ENCODE assay signal across 9 cellular contexts in the genomic region with DNA sequence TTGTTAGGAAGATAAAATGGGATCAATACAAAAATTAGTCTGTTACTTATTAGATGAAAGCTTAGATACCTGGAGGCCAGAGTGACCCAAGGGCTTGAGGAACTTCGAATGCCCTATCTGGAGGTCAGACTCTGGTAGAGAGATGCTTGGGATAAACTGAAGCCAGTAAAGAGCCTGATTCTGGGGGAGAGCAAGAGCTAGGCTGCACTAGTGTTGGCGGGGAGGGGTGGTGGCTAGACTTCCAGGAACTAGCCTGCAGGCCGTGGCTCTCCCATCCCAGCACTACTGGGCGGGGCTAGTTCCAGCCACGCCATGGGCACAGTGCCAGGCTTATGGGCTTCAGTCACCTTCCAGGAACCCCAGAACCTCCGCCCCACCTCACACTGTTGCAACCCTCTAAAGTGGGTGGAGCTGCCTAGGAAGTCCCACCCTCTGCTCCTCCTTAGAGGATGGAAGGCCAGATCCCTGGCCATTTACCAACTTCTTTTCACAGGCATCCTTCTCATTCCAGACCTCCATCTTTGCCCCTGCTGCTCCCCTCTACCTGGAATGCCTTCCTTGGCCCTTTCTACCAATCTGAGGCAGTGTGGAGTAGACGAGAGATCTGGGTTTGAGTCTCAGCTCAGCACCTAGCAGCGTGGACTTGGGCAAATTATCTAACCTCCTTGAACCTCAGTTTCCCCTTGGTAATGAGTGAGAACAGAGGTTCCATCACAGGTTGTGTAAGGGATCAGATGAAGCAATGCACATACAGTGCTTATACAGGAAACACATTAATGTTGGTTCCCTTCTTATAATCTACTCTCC. TPM values are rescaled to one million over a fixed set of nuclear protein-coding genes. Genes with fewer than 3 reads are reported as not detected.
DNase-seq lines count a peak whose midpoint lies in the region; ATAC-seq, FAIRE-seq and TF ChIP-seq lines count a peak whose summit lies in the region.
"Had no signal": no experiment of that assay in that cellular context is flagged by ENCODE, and none has a peak within 500 bp of the region (broad histone marks: within the 10 kb centered on the region; RNA-seq: fewer than 3 reads in every experiment).

No MANE protein-coding gene starts in this region.

- no peaks in the 10 kb centered on the region for H3K79me1 ChIP-seq in mesenchymal stem cell (replicated peaks; ENCODE audit: low read length, poor library complexity, severe bottlenecking)

- H3K9me3 ChIP-seq in astrocyte (ENCODE audit: insufficient read depth, low read depth, low read length) (no peaks in the 10 kb centered on the region), mesenchymal stem cell (ENCODE audit: control insufficient read depth, low read length) (no peaks in the 10 kb centered on the region)

- no peaks in the 10 kb centered on the region for H3K36me3 Mint-ChIP-seq in astrocyte (ENCODE audit: low read depth, unreplicated experiment)

- peak overlapping the region; percentile 19 for H4K8ac ChIP-seq in mesenchymal stem cell (ENCODE audit: low read length)

- H4K20me1 ChIP-seq in astrocyte (ENCODE audit: insufficient read depth, low read length): no peaks in the 10 kb centered on the region

- no peaks in the 10 kb centered on the region for H3K36me3 ChIP-seq in astrocyte (ENCODE audit: insufficient read depth, low read length)
- no peaks in the 10 kb centered on the region for H3K36me3 ChIP-seq in mesenchymal stem cell (ENCODE audit: control insufficient read depth in 1 of 2, insufficient read depth in 2 of 2, low read depth in 1 of 2, low read length in 2 of 2)

- TF ChIP-seq CTCF in astrocyte (IDR thresholded peaks at IDR 0.05; ENCODE audit: insufficient read depth, low read depth, low read length): no peak

- H3K27ac Mint-ChIP-seq in astrocyte (ENCODE audit: unreplicated experiment): no peak overlapping the region

- H2AK5ac ChIP-seq in mesenchymal stem cell (ENCODE audit: low read length, severe bottlenecking): no peak overlapping the region

- no peak overlapping the region for H3K4me3 Mint-ChIP-seq in astrocyte (ENCODE audit: unreplicated experiment)

- H3K4me1 ChIP-seq in astrocyte (ENCODE audit: insufficient read depth, low read length) (no peaks in the 10 kb centered on the region), mesenchymal stem cell (ENCODE audit: control insufficient read depth, insufficient read depth, low read depth, low read length) (peaks cover 5% of the 10 kb centered on the region)

- DNase-seq in EH (ENCODE audit: low read depth): peak; percentile 63
- peak; percentile 32 for DNase-seq in NCI-H2227 (lab: John Stamatoyannopoulos, UW; ENCODE audit: unreplicated experiment)
- peak; percentile 23 for DNase-seq in astrocyte (ENCODE audit: low read depth)
- no peak for DNase-seq in mesenchymal stem cell
- DNase-seq in cerebellar cortex (ENCODE audit: low spot score): no peak
- no peak for DNase-seq in stimulated activated CD4-positive, alpha-beta T cell treated with anti-CD3 and anti-CD28 coated beads, Interleukin-2, amount 100 ng/mL, for 48 hours
- no peak for DNase-seq in NAMALWA (ENCODE audit: low spot score)

- no peak overlapping the region for H3K9ac ChIP-seq in astrocyte (ENCODE audit: low read length)
- no peak overlapping the region for H3K9ac ChIP-seq in mesenchymal stem cell (ENCODE audit: low read length)

- H3K27me3 Mint-ChIP-seq in astrocyte (ENCODE audit: low read depth, unreplicated experiment): peaks cover 11% of the 10 kb centered on the region

- no peak overlapping the region for H2AFZ ChIP-seq in astrocyte (ENCODE audit: low read depth, low read length)
- H2AFZ ChIP-seq in mesenchymal stem cell (ENCODE audit: low read depth, low read length): no peak overlapping the region

- WGBS in mesenchymal stem cell: 78% methylated on average over 8 of the region's 8 CpGs

- H3K4me1 Mint-ChIP-seq in astrocyte (ENCODE audit: low read depth, unreplicated experiment): peaks cover 3% of the 10 kb centered on the region

- ATAC-seq in HG02571 (IDR thresholded peaks at IDR 0.05; ENCODE audit: unreplicated experiment): no peak

- H2BK15ac ChIP-seq in mesenchymal stem cell (ENCODE audit: low read depth, poor library complexity, severe bottlenecking): no peak overlapping the region

- peaks cover 18% of the 10 kb centered on the region for H3K27me3 ChIP-seq in astrocyte (ENCODE audit: insufficient read depth, low read length)
- H3K27me3 ChIP-seq in mesenchymal stem cell (ENCODE audit: control insufficient read depth in 1 of 2, insufficient read depth in 1 of 2, low read length in 2 of 2): peaks cover 12 to 21% of the 10 kb centered on the region in 2 experiments

- no peak overlapping the region for H3K23ac ChIP-seq in mesenchymal stem cell (ENCODE audit: low read length in 2 of 2)

- H3K79me2 ChIP-seq in astrocyte (ENCODE audit: insufficient read depth, low read length): no peaks in the 10 kb centered on the region

- no peak overlapping the region for H3K4me3 ChIP-seq in astrocyte (ENCODE audit: insufficient read depth, low read depth, low read length)
- no peak overlapping the region for H3K4me3 ChIP-seq in mesenchymal stem cell (ENCODE audit: insufficient read depth in 1 of 2, low read depth in 1 of 2, low read length in 2 of 2)
- H3K4me3 ChIP-seq: skin epidermis had no signal

- H3K4me2 ChIP-seq in astrocyte (ENCODE audit: low read length): no peak overlapping the region
- H3K4me2 ChIP-seq in mesenchymal stem cell (ENCODE audit: low read length, poor library complexity, severe bottlenecking): no peak overlapping the region

- H2BK5ac ChIP-seq in mesenchymal stem cell (ENCODE audit: low read depth, low read length, poor library complexity, severe bottlenecking): no peak overlapping the region

- no peak overlapping the region for H4K91ac ChIP-seq in mesenchymal stem cell (ENCODE audit: low read length)

- H3K9me3 Mint-ChIP-seq in astrocyte (ENCODE audit: unreplicated experiment): no peaks in the 10 kb centered on the region

- H2BK120ac ChIP-seq in mesenchymal stem cell (ENCODE audit: low read depth, low read length): no peak overlapping the region

- H3K18ac ChIP-seq in mesenchymal stem cell (ENCODE audit: low read depth in 1 of 2, low read length in 2 of 2): no peak overlapping the region

- FAIRE-seq in astrocyte (lab: Jason Lieb, UNC): no peak

- H3K14ac ChIP-seq in mesenchymal stem cell (ENCODE audit: low read length in 2 of 2): no peak overlapping the region

- no peak overlapping the region for H2BK12ac ChIP-seq in mesenchymal stem cell (ENCODE audit: low read length in 2 of 2)

- no peak overlapping the region for H3K27ac ChIP-seq in astrocyte (ENCODE audit: low read depth, low read length)
- no peak overlapping the region for H3K27ac ChIP-seq in mesenchymal stem cell (ENCODE audit: low read length, poor library complexity, severe bottlenecking)

- no peak overlapping the region for H3K4ac ChIP-seq in mesenchymal stem cell (ENCODE audit: low read depth in 1 of 2, low read length in 2 of 2)

RNA-seq across cellular contexts. Expression of a gene that starts 6.3 kb away (rescaled TPM):
- total RNA-seq in astrocyte: 0.29 and 0.41 TPM in 2 replicates
- polyA plus RNA-seq in mesenchymal stem cell (2013, experiment 1 of 2): 0.12 TPM
- polyA plus RNA-seq in mesenchymal stem cell (2013, experiment 2 of 2): 0.10 TPM

RNA-seq across cellular contexts. Expression of a gene that starts 17.8 kb away (rescaled TPM):
- total RNA-seq in astrocyte: 134 and 136 TPM in 2 replicates
- 182 TPM for polyA plus RNA-seq in mesenchymal stem cell (2013, experiment 1 of 2)
- polyA plus RNA-seq in mesenchymal stem cell (2013, experiment 2 of 2): 182 TPM

RNA-seq across cellular contexts. Expression of a gene that starts 26.6 kb away (rescaled TPM):
- 484 and 612 TPM in 2 replicates for total RNA-seq in astrocyte
- 983 TPM for polyA plus RNA-seq in mesenchymal stem cell (2013, experiment 1 of 2)
- polyA plus RNA-seq in mesenchymal stem cell (2013, experiment 2 of 2): 943 TPM

RNA-seq across cellular contexts. Expression of a gene that starts 27.2 kb away (rescaled TPM):
- total RNA-seq in astrocyte: 99.9 and 111 TPM in 2 replicates
- 34.7 TPM for polyA plus RNA-seq in mesenchymal stem cell (2013, experiment 1 of 2)
- 34.1 TPM for polyA plus RNA-seq in mesenchymal stem cell (2013, experiment 2 of 2)

RNA-seq across cellular contexts. Expression of a gene that starts 57.2 kb away (rescaled TPM):
- not detected in 2 replicates for total RNA-seq in astrocyte
- polyA plus RNA-seq in mesenchymal stem cell (2013, experiment 1 of 2): not detected
- polyA plus RNA-seq in mesenchymal stem cell (2013, experiment 2 of 2): not detected

Comparison
In these comparisons a context has a peak if more than half of its experiments do, and no peak if none do; other contexts are left out.
1. DNase-seq: peak in EH (single experiment), NCI-H2227 (single experiment) and astrocyte (single experiment); none in mesenchymal stem cell (single experiment), cerebellar cortex (single experiment), stimulated activated CD4-positive, alpha-beta T cell treated with anti-CD3 and anti-CD28 coated beads, Interleukin-2, amount 100 ng/mL, for 48 hours (0 of 2) and NAMALWA (single experiment).